In the genomic region with DNA sequence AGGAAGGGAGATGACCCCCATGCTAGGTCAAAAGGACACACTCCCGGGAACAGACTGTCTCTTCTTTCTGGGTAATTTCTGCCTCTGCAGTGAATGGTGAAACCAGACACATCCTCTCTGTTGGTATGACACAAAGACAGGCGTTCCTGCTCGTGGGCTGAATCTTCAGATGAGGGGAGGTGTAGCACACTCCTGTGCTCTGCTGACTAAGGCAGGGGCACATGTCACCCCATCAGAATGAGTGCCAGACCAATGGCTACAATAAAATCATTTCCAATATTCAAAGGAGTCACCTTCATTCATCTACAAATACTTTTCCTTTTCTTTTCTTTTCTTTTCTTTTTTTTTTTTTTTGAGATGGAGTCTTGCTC, we compare ENCODE assay signal across 10 cellular contexts. TPM values are rescaled to one million over a fixed set of nuclear protein-coding genes. Genes with fewer than 3 reads are reported as not detected.
"Had no signal": no experiment of that assay in that cellular context is flagged by ENCODE, and none has a peak within 500 bp of the region (broad histone marks: within the 10 kb centered on the region; RNA-seq: fewer than 3 reads in every experiment).

No MANE protein-coding gene starts in this region.

RNA-seq across cellular contexts. Expression of a gene that starts 24.2 kb away (rescaled TPM):
- total RNA-seq: OCI-LY7, PC-9, Peyer's patch, Right ventricle myocardium inferior, Right ventricle myocardium superior, RPMI7951, SJCRH30, SJSA1, SK-MEL-5, T-cell had no signal
